ENCODE assay signal across 8 cellular contexts in the genomic region with DNA sequence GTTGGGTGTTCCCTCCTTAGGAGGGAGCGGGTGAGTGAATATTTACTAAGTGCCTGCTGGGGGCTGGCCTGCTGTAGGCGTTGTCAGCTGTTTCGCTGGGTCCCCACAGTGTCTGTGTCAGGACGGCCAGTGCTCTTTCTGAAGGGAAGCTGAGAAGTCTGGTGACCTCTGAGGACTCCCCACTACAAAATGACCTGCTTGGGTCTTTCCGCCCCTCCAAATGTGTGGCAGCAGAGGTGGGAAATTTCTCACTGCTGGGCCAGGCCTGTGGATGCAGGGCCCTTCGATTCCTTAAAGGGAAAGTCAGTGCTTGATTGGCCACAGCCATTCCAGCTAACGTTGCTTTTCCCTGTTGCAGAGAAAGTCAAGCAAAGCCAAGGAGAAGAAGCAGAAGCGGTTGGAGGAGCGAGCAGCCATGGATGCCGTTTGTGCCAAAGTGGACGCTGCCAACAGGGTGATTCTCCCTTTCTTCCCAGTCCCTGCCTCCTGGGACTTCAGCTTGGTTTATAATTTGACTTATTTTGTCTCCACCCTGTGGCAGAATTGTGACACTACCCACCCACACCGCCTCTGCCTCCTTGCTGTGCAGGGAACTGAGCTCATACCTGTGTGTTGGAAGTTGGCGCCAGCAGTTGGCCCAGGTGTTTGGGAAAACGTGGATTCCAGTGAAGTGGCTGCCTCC. TPM values are rescaled to one million over a fixed set of nuclear protein-coding genes. Genes with fewer than 3 reads are reported as not detected.
DNase-seq lines count a peak whose midpoint lies in the region; ATAC-seq lines count a peak whose summit lies in the region.

No MANE protein-coding gene starts in this region.

- H3K9me3 ChIP-seq in MG63 (no peaks in the 10 kb centered on the region), SK-N-MC (ENCODE audit: low read depth, low read length) (no peaks in the 10 kb centered on the region)

- H3K36me3 ChIP-seq in MG63: peaks cover 12% of the 10 kb centered on the region
- H3K36me3 ChIP-seq in SK-N-MC (ENCODE audit: insufficient read depth, low read length): peaks cover 21% of the 10 kb centered on the region

- intact Hi-C loops in left cardiac atrium (cut with DNase I) (loop anchor here (1.0 to 10.0 kb wide), 3 partner anchors 108 to 181 kb away; partner anchors contain the start of genes MARK2 (in 1 of the 2) and ZFTA (in 1 of the 2)), posterior cingulate gyrus (cut with DNase I) (loop anchor here (1.0 kb wide), 2 partner anchors 108 to 177 kb away; partner anchors contain the start of gene ZFTA)

- no peak overlapping the region for H3K9ac ChIP-seq in SK-N-MC (ENCODE audit: insufficient read length)

- ATAC-seq in left cardiac atrium (peak; percentile 81 to 87), GM21526 (IDR thresholded peaks at IDR 0.05; ENCODE audit: low FRiP score, unreplicated experiment) (no peak)

- no peaks in the 10 kb centered on the region for H3K27me3 ChIP-seq in MG63

- peak; percentile 80 for DNase-seq in ELF-1 (ENCODE audit: low read depth, low spot score)
- DNase-seq in MG63: peak; percentile 69
- DNase-seq in SK-N-MC (ENCODE audit: low read depth, low spot score): peak; percentile 24
- DNase-seq in amygdala (lab: John Stamatoyannopoulos, UW): peak in 51 of 56 donors; percentile 8 to 83 (median 52)
- peak; percentile 71 for DNase-seq in left cardiac atrium
- peak; percentile 47 to 95 (median 72) for DNase-seq in posterior cingulate gyrus
- no peak for DNase-seq in NK-92 treated with Interleukin-12 subunit alpha and Interleukin-12 subunit beta, amount 100 ng/mL, for 24 hours (lab: John Stamatoyannopoulos, UW)

- H3K27ac ChIP-seq in SK-N-MC: no peak overlapping the region

- H3K4me3 ChIP-seq in MG63 (no peak overlapping the region), SK-N-MC (no peak overlapping the region)

RNA-seq across cellular contexts. Expression of gene NAA40, which starts 6.8 kb away (rescaled TPM):
- 13.2 and 29.6 TPM in 2 replicates for total RNA-seq in MG63 (2014; rRNA removed; shearing (Covaris generic); ENCODE audit: low replicate concordance)
- 10 to 100 TPM; 26.0 to 29.1 TPM for total RNA-seq in left cardiac atrium

RNA-seq across cellular contexts. Expression of gene RCOR2, which starts 28.7 kb away (rescaled TPM):
- 0.03 TPM in 1 of 2 replicates, not detected in the other for total RNA-seq in MG63 (2014; rRNA removed; shearing (Covaris generic); ENCODE audit: low replicate concordance)
- 1 to 10 TPM; 2.3 to 8.3 TPM for total RNA-seq in left cardiac atrium

RNA-seq across cellular contexts. Expression of gene COX8A, which starts 28.8 kb away (rescaled TPM):
- total RNA-seq in MG63 (2014; rRNA removed; shearing (Covaris generic); ENCODE audit: low replicate concordance): 297 and 593 TPM in 2 replicates
- total RNA-seq in left cardiac atrium: 100 to 1,000 TPM; 786 to 820 TPM

RNA-seq across cellular contexts. Expression of gene OTUB1, which starts 40.6 kb away (rescaled TPM):
- total RNA-seq in MG63 (2014; rRNA removed; shearing (Covaris generic); ENCODE audit: low replicate concordance): 56.9 and 98.7 TPM in 2 replicates
- total RNA-seq in left cardiac atrium: 10 to 100 TPM; 44.4 to 47.8 TPM
